ENCODE assay signal across 8 cellular contexts in the genomic region with DNA sequence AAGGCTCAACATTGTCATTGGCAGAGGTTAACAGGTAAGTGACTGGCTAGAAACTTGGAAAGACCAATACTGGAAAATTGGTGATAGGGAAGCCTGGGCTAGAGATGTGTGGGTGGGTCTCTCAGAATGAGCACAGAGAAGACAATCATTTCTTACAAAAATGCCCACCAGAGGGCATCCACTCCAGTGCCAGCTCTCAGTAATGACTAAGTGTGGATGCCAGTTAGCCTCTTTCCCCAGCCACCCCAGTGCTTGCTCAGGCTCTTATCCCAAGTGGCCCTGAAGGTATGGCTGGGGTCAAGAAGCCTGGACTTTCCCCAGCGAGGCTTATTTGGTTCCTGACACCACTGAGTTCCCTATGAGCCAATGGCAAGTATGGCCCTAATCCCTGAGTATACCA.
A peak's percentile ranks its signal among the peaks of the same experiment; 100 is the strongest.
DNase-seq lines count a peak whose midpoint lies in the region; ATAC-seq, FAIRE-seq and TF ChIP-seq lines count a peak whose summit lies in the region.

No MANE protein-coding gene starts in this region.

- TF ChIP-seq EP300 in transverse colon (IDR thresholded peaks at IDR 0.05; ENCODE audit: low read depth), result no peak

- POLR2A ChIA-PET in MCF 10A (lab: Yijun Ruan, JAX), result interaction anchor here (1.0 to 1.2 kb wide), 2 partner anchors 12 to 437 kb away, joined by 3 read pairs; no protein-coding TSS in a partner anchor

- no peak for TF ChIP-seq POLR2A in breast epithelium (IDR thresholded peaks at IDR 0.05)
- TF ChIP-seq POLR2A in transverse colon (IDR thresholded peaks at IDR 0.05), result no peak
- no peak for TF ChIP-seq POLR2A in gastrocnemius medialis (IDR thresholded peaks at IDR 0.05)

- WGBS in transverse colon (ENCODE audit: low coverage in 1 of 2), 2 donors, result 58% methylated on average over 1 of the region's 1 CpG; no CpG with 5 or more reads in 1 of the 2 donors

- no peaks in the 10 kb centered on the region for H3K36me3 Mint-ChIP-seq in MCF 10A (ENCODE audit: insufficient read depth, unreplicated experiment)
- no peaks in the 10 kb centered on the region for H3K36me3 Mint-ChIP-seq in progenitor cell of endocrine pancreas (ENCODE audit: insufficient read depth)

- H3K27ac Mint-ChIP-seq in MCF 10A (ENCODE audit: low read depth, unreplicated experiment), result no peak overlapping the region
- no peak overlapping the region for H3K27ac Mint-ChIP-seq in progenitor cell of endocrine pancreas

- H3K27ac ChIP-seq in breast epithelium (no peak overlapping the region), transverse colon (no peak overlapping the region), gastrocnemius medialis (no peak overlapping the region)

- H3K4me3 ChIP-seq in breast epithelium (no peak overlapping the region), bronchial epithelial cell (ENCODE audit: low read depth, low read length) (no peak overlapping the region), transverse colon (no peak overlapping the region), gastrocnemius medialis (no peak overlapping the region)

- CTCF ChIA-PET in MCF 10A (lab: Yijun Ruan, JAX), result interaction anchor here (0.6 to 2.0 kb wide), 8 partner anchors 22 to 440 kb away, joined by 3 to 6 read pairs (median 3); no protein-coding TSS in a partner anchor

- no peaks in the 10 kb centered on the region for H3K9me3 Mint-ChIP-seq in MCF 10A (ENCODE audit: unreplicated experiment)
- H3K9me3 Mint-ChIP-seq in progenitor cell of endocrine pancreas (ENCODE audit: low read depth), result no peaks in the 10 kb centered on the region

- ATAC-seq in GM19452 (IDR thresholded peaks at IDR 0.05; ENCODE audit: unreplicated experiment), result no peak
- no peak for ATAC-seq in gastrocnemius medialis

- H3K36me3 ChIP-seq in breast epithelium (no peaks in the 10 kb centered on the region), bronchial epithelial cell (ENCODE audit: control insufficient read depth, insufficient read depth, low read length) (no peaks in the 10 kb centered on the region), transverse colon (no peaks in the 10 kb centered on the region), gastrocnemius medialis (no peaks in the 10 kb centered on the region)

- H3K4me1 Mint-ChIP-seq in MCF 10A (ENCODE audit: insufficient read depth, unreplicated experiment) (no peaks in the 10 kb centered on the region), progenitor cell of endocrine pancreas (ENCODE audit: low read depth) (no peaks in the 10 kb centered on the region)

- TF ChIP-seq CTCF in MCF 10A (IDR thresholded peaks at IDR 0.05; ENCODE audit: unreplicated experiment) (peak; percentile 32), breast epithelium (IDR thresholded peaks at IDR 0.05) (peak in 1 of 3 donors; percentile 20), bronchial epithelial cell (IDR thresholded peaks at IDR 0.05; ENCODE audit: insufficient read depth, low read length, severe bottlenecking) (peak; percentile 45), progenitor cell of endocrine pancreas (IDR thresholded peaks at IDR 0.05; ENCODE audit: unreplicated experiment) (peak; percentile 28), transverse colon (IDR thresholded peaks at IDR 0.05) (peak in 2 of 5 experiments; percentile 18 to 30), gastrocnemius medialis (IDR thresholded peaks at IDR 0.05 in 4 of 5, conservative IDR thresholded peaks at IDR 0.05 in 1 of 5) (peak in 1 of 5 experiments; percentile 19)

- in situ Hi-C loops in transverse colon (cut with MboI; ENCODE audit: low pct_ligation_motif_present in 1 of 4, low pct_unique_long_range_greater_than_20kb in 1 of 4, low sequenced_read_pairs in 3 of 4) (no loop called here), gastrocnemius medialis (cut with MboI; ENCODE audit: low sequenced_read_pairs in 4 of 4) (no loop called here)

- H3K27me3 ChIP-seq in breast epithelium (peaks cover 0 to 6% of the 10 kb centered on the region in 2 donors), bronchial epithelial cell (ENCODE audit: control insufficient read depth, insufficient read depth, low read length) (no peaks in the 10 kb centered on the region), transverse colon (no peaks in the 10 kb centered on the region), gastrocnemius medialis (no peaks in the 10 kb centered on the region)

- H3K4me3 Mint-ChIP-seq in MCF 10A (ENCODE audit: unreplicated experiment), result no peak overlapping the region
- H3K4me3 Mint-ChIP-seq in progenitor cell of endocrine pancreas (ENCODE audit: low read depth), result no peak overlapping the region

- no peaks in the 10 kb centered on the region for H3K4me1 ChIP-seq in breast epithelium
- H3K4me1 ChIP-seq in transverse colon, result peaks cover 0 to 5% (median 0%) of the 10 kb centered on the region in 4 donors
- no peaks in the 10 kb centered on the region for H3K4me1 ChIP-seq in gastrocnemius medialis

- peak; percentile 53 for DNase-seq in MCF 10A (ENCODE audit: unreplicated experiment)
- no peak for DNase-seq in breast epithelium (ENCODE audit: low spot score in 2 of 2)
- peak; percentile 11 for DNase-seq in KG1 (lab: John Stamatoyannopoulos, UW)
- DNase-seq in bronchial epithelial cell (ENCODE audit: low read depth), result peak; percentile 19
- DNase-seq in progenitor cell of endocrine pancreas (ENCODE audit: low spot score, unreplicated experiment), result no peak
- DNase-seq in transverse colon, result no peak
- DNase-seq in gastrocnemius medialis, result no peak

- H3K9me3 ChIP-seq in breast epithelium (no peaks in the 10 kb centered on the region), transverse colon (no peaks in the 10 kb centered on the region), gastrocnemius medialis (no peaks in the 10 kb centered on the region)

- peaks cover 29% of the 10 kb centered on the region for H3K27me3 Mint-ChIP-seq in MCF 10A (ENCODE audit: insufficient read depth, unreplicated experiment)
- H3K27me3 Mint-ChIP-seq in progenitor cell of endocrine pancreas, result no peaks in the 10 kb centered on the region

- BruUV-seq in MCF 10A (replicated peaks; lab: Mats Ljungman, UMichigan), result no TSS peak

- no peak for FAIRE-seq in bronchial epithelial cell (lab: Jason Lieb, UNC)

- intact Hi-C loops in MCF 10A (cut with micrococcal nuclease) (loop anchor here (1.0 to 10.0 kb wide), 5 partner anchors 107 to 438 kb away; no protein-coding TSS in a partner anchor), breast epithelium (cut with DNase I; ENCODE audit: low total_unique reads) (no loop called here), transverse colon (cut with DNase I; ENCODE audit: low total_unique reads) (no loop called here), gastrocnemius medialis (cut with DNase I; ENCODE audit: low total_unique reads) (no loop called here)

Comparison
In these comparisons a context has a peak if more than half of its experiments do, and no peak if none do; other contexts are left out.
1. DNase-seq: peak in MCF 10A (single experiment), KG1 (single experiment) and bronchial epithelial cell (single experiment); none in breast epithelium (0 of 2), progenitor cell of endocrine pancreas (single experiment), transverse colon (single experiment) and gastrocnemius medialis (0 of 2).